9 cellular contexts compared by ENCODE assay signal in the genomic region with DNA sequence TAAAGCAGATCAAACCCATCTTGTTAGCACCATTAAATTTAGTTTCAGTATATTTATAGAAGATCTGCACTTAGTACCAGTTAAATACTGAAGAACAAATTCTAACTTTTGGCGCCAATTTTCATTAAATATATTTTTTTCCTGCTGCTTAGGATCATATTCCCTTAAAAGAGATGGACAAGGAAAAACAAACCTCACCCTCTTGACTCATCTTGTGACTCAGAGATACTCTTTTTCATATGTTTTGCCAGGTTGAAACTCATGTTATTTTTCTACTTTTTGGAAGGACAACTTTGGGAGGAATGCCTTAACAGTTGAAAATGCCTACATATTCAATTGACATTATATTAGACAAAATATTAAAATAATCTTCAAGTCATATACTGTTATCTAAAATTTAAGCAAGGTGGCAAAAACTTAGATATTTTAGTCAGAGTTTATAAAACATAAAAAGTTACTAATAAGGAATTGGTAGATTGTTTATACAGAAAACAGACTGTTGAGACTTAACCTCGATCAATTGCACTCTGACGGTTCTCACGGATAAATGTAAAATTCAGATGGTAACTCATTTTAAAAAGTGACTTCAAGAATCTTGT. TPM values are rescaled to one million over a fixed set of nuclear protein-coding genes. Genes with fewer than 3 reads are reported as not detected.
DNase-seq lines count a peak whose midpoint lies in the region; ATAC-seq and TF ChIP-seq lines count a peak whose summit lies in the region.
"Had no signal": no experiment of that assay in that cellular context is flagged by ENCODE, and none has a peak within 500 bp of the region (broad histone marks: within the 10 kb centered on the region; RNA-seq: fewer than 3 reads in every experiment).

No MANE protein-coding gene starts in this region.

- POLR2A ChIA-PET in BJ (lab: Charles Lee): no interaction called here

- H2AFZ ChIP-seq in osteoblast (ENCODE audit: low read length): no peak overlapping the region

- peak overlapping the region; percentile 52 for H3K27ac ChIP-seq in osteoblast (ENCODE audit: low read depth, low read length)
- H3K27ac ChIP-seq: left ventricle myocardium inferior had no signal

- CTCF ChIA-PET in BJ (lab: Yijun Ruan, JAX): interaction anchor here (0.9 to 3.2 kb wide), 6 partner anchors 57 to 248 kb away, joined by 3 to 22 read pairs (median 4); a partner anchor contains a TSS

- ATAC-seq in GM21360 (IDR thresholded peaks at IDR 0.05; ENCODE audit: unreplicated experiment): no peak

- peak overlapping the region; percentile 49 for H3K4me2 ChIP-seq in osteoblast (ENCODE audit: insufficient read depth, low read length)

- H3K36me3 ChIP-seq in BJ (ENCODE audit: control insufficient read depth, insufficient read depth, low read length) (no peaks in the 10 kb centered on the region), osteoblast (ENCODE audit: insufficient read depth, low read length) (no peaks in the 10 kb centered on the region)
- H3K36me3 ChIP-seq: left ventricle myocardium inferior had no signal

- no peak overlapping the region for H3K4me3 ChIP-seq in BJ (ENCODE audit: low read depth, low read length)
- H3K4me3 ChIP-seq in choroid plexus epithelial cell (ENCODE audit: low read depth, low read length): no peak overlapping the region
- H3K4me3 ChIP-seq in osteoblast (ENCODE audit: insufficient read depth, low read length): no peak overlapping the region
- H3K4me3 ChIP-seq: left ventricle myocardium inferior had no signal

- peaks cover 42% of the 10 kb centered on the region for H4K20me1 ChIP-seq in osteoblast (ENCODE audit: insufficient read depth, low read length)

- H3K27me3 ChIP-seq in BJ (ENCODE audit: control insufficient read depth, insufficient read depth, low read length) (no peaks in the 10 kb centered on the region), osteoblast (ENCODE audit: insufficient read depth, low read length) (no peaks in the 10 kb centered on the region)

- H3K4me1 ChIP-seq in osteoblast (ENCODE audit: insufficient read depth, low read length): peaks cover 42% of the 10 kb centered on the region

- H3K79me2 ChIP-seq in osteoblast (ENCODE audit: insufficient read depth, low read length): peaks cover 91% of the 10 kb centered on the region

- TF ChIP-seq CTCF in BJ (IDR thresholded peaks at IDR 0.05; ENCODE audit: insufficient read depth, low read depth, low read length): no peak
- TF ChIP-seq CTCF in choroid plexus epithelial cell (conservative IDR thresholded peaks at IDR 0.05; ENCODE audit: low read depth, low read length): no peak
- no peak for TF ChIP-seq CTCF in osteoblast (IDR thresholded peaks at IDR 0.05; ENCODE audit: extremely low read depth, low read depth, low read length)

- DNase-seq in BJ (ENCODE audit: low read depth): peak; percentile 18
- DNase-seq in LoVo (ENCODE audit: low spot score): peak; percentile 21
- DNase-seq in choroid plexus epithelial cell (ENCODE audit: low read depth): peak; percentile 49
- peak; percentile 68 for DNase-seq in osteoblast (ENCODE audit: insufficient read length, low spot score, missing footprints)
- no peak for DNase-seq in C1 segment of cervical spinal cord (lab: John Stamatoyannopoulos, UW)
- no peak for DNase-seq in NCI-H2196 treated with DMSO at 0.1 percent for 48 hours (lab: John Stamatoyannopoulos, UW; ENCODE audit: unreplicated experiment)
- DNase-seq in epidermal melanocyte (ENCODE audit: insufficient read length, low spot score): no peak
- DNase-seq: left ventricle myocardium inferior had no signal

- no peaks in the 10 kb centered on the region for H3K9me3 ChIP-seq in osteoblast (ENCODE audit: low read depth, low read length)
- H3K9me3 ChIP-seq: left ventricle myocardium inferior had no signal

RNA-seq across cellular contexts. Expression of a gene that starts 36.2 kb away (rescaled TPM):
- polyA plus RNA-seq in BJ (2011; rRNA removed): 8.1 and 12.0 TPM in 2 replicates
- polyA minus RNA-seq in BJ (2011; rRNA and poly(A)+ RNA removed): 2.2 and 2.4 TPM in 2 replicates
- 10.5 and 15.0 TPM in 2 replicates for total RNA-seq in osteoblast

RNA-seq across cellular contexts. Expression of a gene that starts 58.5 kb away (rescaled TPM):
- 5.2 and 12.1 TPM in 2 replicates for polyA plus RNA-seq in BJ (2011; rRNA removed)
- polyA minus RNA-seq in BJ (2011; rRNA and poly(A)+ RNA removed): 7.4 and 15.8 TPM in 2 replicates
- total RNA-seq in osteoblast: 29.7 and 32.1 TPM in 2 replicates

Comparison
In these comparisons a context has a peak if more than half of its experiments do, and no peak if none do; other contexts are left out.
1. DNase-seq: peak in BJ (single experiment), LoVo (single experiment), choroid plexus epithelial cell (single experiment) and osteoblast (single experiment); none in C1 segment of cervical spinal cord (0 of 14), NCI-H2196 treated with DMSO at 0.1 percent for 48 hours (single experiment) and epidermal melanocyte (single experiment).